ENCODE assay signal across 18 cellular contexts in genomic region chr10:48450811-48451466, GRCh38.
A peak's percentile ranks its signal among the peaks of the same experiment; 100 is the strongest.
DNase-seq lines count a peak whose midpoint lies in the region; ATAC-seq and TF ChIP-seq lines count a peak whose summit lies in the region.
"Had no signal": no experiment of that assay in that cellular context is flagged by ENCODE, and none has a peak within 500 bp of the region (broad histone marks: within the 10 kb centered on the region; RNA-seq: fewer than 3 reads in every experiment).

No MANE protein-coding gene starts in this region.

- no peaks in the 10 kb centered on the region for H3K79me2 ChIP-seq in hepatocyte

- no peaks in the 10 kb centered on the region for H4K20me1 ChIP-seq in hepatocyte (ENCODE audit: insufficient read depth, poor library complexity, severe bottlenecking)

- no peaks in the 10 kb centered on the region for H3K9me2 ChIP-seq in hepatocyte (replicated peaks; ENCODE audit: insufficient read depth)

- intact Hi-C loops in sciatic nerve (cut with DNase I): no loop called here

- peak; percentile 30 for DNase-seq in activated CD8-positive, alpha-beta memory T cell treated with anti-CD3 and anti-CD28 coated beads, Interleukin-2, amount 50 U/mL, for 48 hours
- DNase-seq in activated CD8-positive, alpha-beta memory T cell treated with anti-CD3 and anti-CD28 coated beads, Interleukin-2, amount 50 U/mL, for 4 hours: no peak
- peak; percentile 60 for DNase-seq in H7
- DNase-seq in hepatocyte (ENCODE audit: low spot score): peak; percentile 3
- DNase-seq in sciatic nerve (ENCODE audit: low spot score): peak; percentile 53
- DNase-seq in epidermal melanocyte (ENCODE audit: insufficient read length, low spot score): no peak
- no peak for DNase-seq in NCI-H524 treated with DMSO at 0.1 percent for 48 hours (lab: John Stamatoyannopoulos, UW)
- DNase-seq: 8988T; AML-193; HFFc6; NCI-H187 treated with DMSO at 0.1 percent for 48 hours; NCI-H748 treated with DMSO at 0.1 percent for 48 hours; stimulated activated CD8-positive, alpha-beta memory T cell treated with anti-CD3 and anti-CD28 coated beads, Interleukin-4, amount 100 ng/mL, for 48 hours; T-helper 9 cell had no signal

- H3K4me1 ChIP-seq in hepatocyte (ENCODE audit: insufficient read depth) (peaks cover 18% of the 10 kb centered on the region), gastroesophageal sphincter (no peaks in the 10 kb centered on the region)
- H3K4me1 ChIP-seq: neural progenitor cell had no signal

- no peak for TF ChIP-seq EP300 in gastroesophageal sphincter (IDR thresholded peaks at IDR 0.05)

- peaks cover 3% of the 10 kb centered on the region; the same call in 1 of the 2 replicates for H3K36me3 ChIP-seq in H7 (replicated peaks; ENCODE audit: control insufficient read depth, insufficient read depth, low read length)
- no peaks in the 10 kb centered on the region for H3K36me3 ChIP-seq in hepatocyte (replicated peaks; ENCODE audit: insufficient read depth, low read depth)
- peaks cover 0 to 10% of the 10 kb centered on the region in 2 donors for H3K36me3 ChIP-seq in gastroesophageal sphincter
- H3K36me3 ChIP-seq: neural progenitor cell had no signal

- H3K9me3 ChIP-seq in hepatocyte (ENCODE audit: low read depth): no peaks in the 10 kb centered on the region
- no peaks in the 10 kb centered on the region for H3K9me3 ChIP-seq in gastroesophageal sphincter
- H3K9me3 ChIP-seq: body of pancreas had no signal

- TF ChIP-seq POLR2A in gastroesophageal sphincter (IDR thresholded peaks at IDR 0.05): no peak

- TF ChIP-seq CTCF in hepatocyte (IDR thresholded peaks at IDR 0.05; ENCODE audit: poor library complexity): no peak
- TF ChIP-seq CTCF in gastroesophageal sphincter (IDR thresholded peaks at IDR 0.05): no peak

- H3K27me3 ChIP-seq in H7 (ENCODE audit: control insufficient read depth, insufficient read depth, low read length): no peaks in the 10 kb centered on the region
- no peaks in the 10 kb centered on the region for H3K27me3 ChIP-seq in hepatocyte
- no peaks in the 10 kb centered on the region for H3K27me3 ChIP-seq in gastroesophageal sphincter
- H3K27me3 ChIP-seq: body of pancreas, neural progenitor cell had no signal

- H3K27ac ChIP-seq in hepatocyte: no peak overlapping the region
- no peak overlapping the region for H3K27ac ChIP-seq in gastroesophageal sphincter
- H3K27ac ChIP-seq: body of pancreas, neural progenitor cell had no signal

- 97% methylated on average over 36 of the region's 39 CpGs for WGBS in hepatocyte (ENCODE audit: low lambda C conversion rate, missing lambda C conversion rate)
- whole genome bisulfite sequencing in gastroesophageal sphincter (ENCODE audit: low coverage in 1 of 2), 2 donors: 100% methylated on average over 1 of the region's 39 CpGs; no CpG with 5 or more reads in 1 of the 2 donors

- no peak overlapping the region for H3K4me2 ChIP-seq in hepatocyte
- H3K4me2 ChIP-seq: neural progenitor cell had no signal

- no peak for ATAC-seq in sciatic nerve
- ATAC-seq in gastroesophageal sphincter: no peak
- ATAC-seq: body of pancreas, WTC11 had no signal

- H2AFZ ChIP-seq in hepatocyte: no peak overlapping the region
- H2AFZ ChIP-seq: neural progenitor cell had no signal

- H3K4me3 ChIP-seq in H7 (ENCODE audit: insufficient read depth, low read depth, low read length): no peak overlapping the region
- no peak overlapping the region for H3K4me3 ChIP-seq in hepatocyte
- H3K4me3 ChIP-seq in gastroesophageal sphincter: no peak overlapping the region
- H3K4me3 ChIP-seq: body of pancreas, neural progenitor cell had no signal

Comparison
In these comparisons a context has a peak if more than half of its experiments do, and no peak if none do; other contexts are left out.
1. DNase-seq: peak in activated CD8-positive, alpha-beta memory T cell treated with anti-CD3 and anti-CD28 coated beads, Interleukin-2, amount 50 U/mL, for 48 hours (single experiment), H7 (single experiment), hepatocyte (single experiment) and sciatic nerve (single experiment); none in activated CD8-positive, alpha-beta memory T cell treated with anti-CD3 and anti-CD28 coated beads, Interleukin-2, amount 50 U/mL, for 4 hours (single experiment), epidermal melanocyte (single experiment) and NCI-H524 treated with DMSO at 0.1 percent for 48 hours (single experiment).